In genomic region chr11:96393753-96394348, GRCh38 we compare ENCODE assay signal across 8 cellular contexts. TPM values are rescaled to one million over a fixed set of nuclear protein-coding genes. Genes with fewer than 3 reads are reported as not detected.
DNase-seq lines count a peak whose midpoint lies in the region; ATAC-seq and TF ChIP-seq lines count a peak whose summit lies in the region.

No MANE protein-coding gene starts in this region.

- no peaks in the 10 kb centered on the region for H4K20me1 ChIP-seq in SK-N-SH (ENCODE audit: insufficient read depth)

- peak overlapping the region; percentile 12; the same call in 1 of the 2 replicates for H3K4me2 ChIP-seq in SK-N-SH

- WGBS in SK-N-SH (ENCODE audit: low lambda C conversion rate), result 0% methylated on average over 1 of the region's 1 CpG

- CTCF ChIA-PET in SK-N-SH (lab: Yijun Ruan, JAX) (interaction anchor here (0.6 to 2.9 kb wide), 24 partner anchors 9 to 1327 kb away, joined by 3 to 24 read pairs (median 4); partner anchors contain the start of genes MAML2 and SRSF8), activated B cell treated with CpG ODN at 0.5 μM for 24 hours (lab: Charles Lee) (interaction anchor here (0.6 to 4.7 kb wide), 34 partner anchors 8 to 569 kb away, joined by 3 to 72 read pairs (median 4); partner anchors contain the start of gene MAML2)

- no peak for TF ChIP-seq EP300 in SK-N-SH (IDR thresholded peaks at IDR 0.05; ENCODE audit: borderline replicate concordance in 1 of 2, low read depth in 1 of 2, low read length in 1 of 2)

- H3K9me3 ChIP-seq in SK-N-SH, result no peaks in the 10 kb centered on the region

- no peak overlapping the region for H3K9ac ChIP-seq in SK-N-SH

- H3K36me3 ChIP-seq in SK-N-SH (replicated peaks in 1 of 2; ENCODE audit: control insufficient read depth in 1 of 2, insufficient read depth in 2 of 2, low read length in 1 of 2), result peaks cover 0 to 14% of the 10 kb centered on the region in 2 experiments

- H3K4me1 ChIP-seq in SK-N-SH (ENCODE audit: control insufficient read depth in 1 of 2, insufficient read depth in 2 of 2, low read depth in 1 of 2, low read length in 1 of 2), result peaks cover 11 to 14% of the 10 kb centered on the region in 2 experiments; a peak in 3 of 4 replicates

- H3K27me3 Mint-ChIP-seq in activated B cell treated with CpG ODN at 0.5 μM for 24 hours (peaks cover 2% of the 10 kb centered on the region), immature natural killer cell (ENCODE audit: low read depth in 3 of 3) (peaks cover 0 to 6% (median 0%) of the 10 kb centered on the region in 3 donors), type B pancreatic cell (no peaks in the 10 kb centered on the region)

- TF ChIP-seq RAD21 in SK-N-SH (IDR thresholded peaks at IDR 0.05; ENCODE audit: low read length), result peak; percentile 72

- H3K4me1 Mint-ChIP-seq in activated B cell treated with CpG ODN at 0.5 μM for 24 hours (peaks cover 17% of the 10 kb centered on the region), immature natural killer cell (peaks cover 21 to 30% of the 10 kb centered on the region in 2 donors), type B pancreatic cell (ENCODE audit: unreplicated experiment) (peaks cover 17% of the 10 kb centered on the region)

- H3K4me3 Mint-ChIP-seq in activated B cell treated with CpG ODN at 0.5 μM for 24 hours (no peak overlapping the region), immature natural killer cell (no peak overlapping the region), type B pancreatic cell (no peak overlapping the region)

- H3K4me3 ChIP-seq in SK-N-SH (ENCODE audit: low read depth in 2 of 2, low read length in 1 of 2), result peak overlapping the region in 1 of 2 experiments; percentile 25; a peak in 1 of 4 replicates

- H3K27ac ChIP-seq in SK-N-SH (ENCODE audit: low read depth in 2 of 2, low read length in 1 of 2), result peak overlapping the region; percentile 16 to 22; a peak in 3 of 4 replicates

- no peaks in the 10 kb centered on the region for H3K9me3 Mint-ChIP-seq in activated B cell treated with CpG ODN at 0.5 μM for 24 hours
- no peaks in the 10 kb centered on the region for H3K9me3 Mint-ChIP-seq in immature natural killer cell
- peaks cover 12% of the 10 kb centered on the region for H3K9me3 Mint-ChIP-seq in type B pancreatic cell

- H3K27ac Mint-ChIP-seq in activated B cell treated with CpG ODN at 0.5 μM for 24 hours (no peak overlapping the region), immature natural killer cell (no peak overlapping the region), type B pancreatic cell (no peak overlapping the region)

- H2AFZ ChIP-seq in SK-N-SH (ENCODE audit: low read depth), result no peak overlapping the region

- no peaks in the 10 kb centered on the region for H3K9me2 ChIP-seq in SK-N-SH

- ATAC-seq in SK-N-SH treated with all-trans-retinoic acid at 6 μM for 48 hours, result no peak
- ATAC-seq in activated B cell treated with CpG ODN at 0.5 μM for 24 hours (ENCODE audit: low read depth), result no peak
- ATAC-seq in HG03025 (IDR thresholded peaks at IDR 0.05; ENCODE audit: low FRiP score, unreplicated experiment), result no peak
- ATAC-seq in GM19463 (IDR thresholded peaks at IDR 0.05; ENCODE audit: unreplicated experiment), result no peak

- POLR2A ChIA-PET in SK-N-SH (lab: Yijun Ruan, JAX) (no interaction called here), activated B cell treated with CpG ODN at 0.5 μM for 24 hours (lab: Charles Lee) (no interaction called here)

- H3K36me3 Mint-ChIP-seq in activated B cell treated with CpG ODN at 0.5 μM for 24 hours (ENCODE audit: low read depth) (peaks cover 19% of the 10 kb centered on the region), immature natural killer cell (no peaks in the 10 kb centered on the region), type B pancreatic cell (peaks cover 22% of the 10 kb centered on the region)

- intact Hi-C loops in activated B cell treated with CpG ODN at 0.5 μM for 24 hours (cut with micrococcal nuclease), result loop anchor here (1.0 to 10.0 kb wide), 9 partner anchors 152 to 1899 kb away; partner anchors contain the start of genes ANKRD49, MRE11 and SRSF8

- peaks cover 57% of the 10 kb centered on the region for H3K79me2 ChIP-seq in SK-N-SH (ENCODE audit: insufficient read depth)

- DNase-seq in SK-N-SH (peak; percentile 45), M059J (ENCODE audit: low read depth) (peak; percentile 51), activated B cell treated with CpG ODN at 0.5 μM for 24 hours (no peak), immature natural killer cell (peak; percentile 26 to 45 (median 42)), type B pancreatic cell (ENCODE audit: extremely low spot score, unreplicated experiment) (no peak)

- peaks cover 22% of the 10 kb centered on the region for H3F3A ChIP-seq in SK-N-SH (replicated peaks; ENCODE audit: insufficient read depth)

- H3K27me3 ChIP-seq in SK-N-SH (ENCODE audit: insufficient read depth), result no peaks in the 10 kb centered on the region

- TF ChIP-seq CTCF in SK-N-SH (IDR thresholded peaks at IDR 0.05) (peak; percentile 81), activated B cell treated with CpG ODN at 0.5 μM for 24 hours (IDR thresholded peaks at IDR 0.05) (peak; percentile 89), type B pancreatic cell (conservative IDR thresholded peaks at IDR 0.05) (peak; percentile 86)

TF ChIP-seq in SK-N-SH, 30 proteins besides CTCF, POLR2A, EP300 and RAD21:
- TF ChIP-seq SMC3 (IDR thresholded peaks at IDR 0.05; ENCODE audit: low read depth, low read length) (peak; percentile 45), USF2 (IDR thresholded peaks at IDR 0.05; ENCODE audit: borderline replicate concordance, low read depth, low read length) (no peak), TEAD4 (IDR thresholded peaks at IDR 0.05; ENCODE audit: borderline replicate concordance, insufficient read depth) (no peak)
- TF ChIP-seq, protein P1, sequence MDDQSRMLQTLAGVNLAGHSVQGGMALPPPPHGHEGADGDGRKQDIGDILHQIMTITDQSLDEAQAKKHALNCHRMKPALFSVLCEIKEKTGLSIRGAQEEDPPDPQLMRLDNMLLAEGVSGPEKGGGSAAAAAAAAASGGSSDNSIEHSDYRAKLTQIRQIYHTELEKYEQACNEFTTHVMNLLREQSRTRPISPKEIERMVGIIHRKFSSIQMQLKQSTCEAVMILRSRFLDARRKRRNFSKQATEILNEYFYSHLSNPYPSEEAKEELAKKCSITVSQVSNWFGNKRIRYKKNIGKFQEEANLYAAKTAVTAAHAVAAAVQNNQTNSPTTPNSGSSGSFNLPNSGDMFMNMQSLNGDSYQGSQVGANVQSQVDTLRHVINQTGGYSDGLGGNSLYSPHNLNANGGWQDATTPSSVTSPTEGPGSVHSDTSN (IDR thresholded peaks at IDR 0.05), result peak; percentile 59; the same call in 1 of the 2 replicates
TF ChIP-seq in SK-N-SH: peak in this region for 2.

TF ChIP-seq in SK-N-SH treated with all-trans-retinoic acid at 6 μM for 48 hours, 23 proteins besides CTCF, POLR2A, EP300 and RAD21 (continues in another document):
- TF ChIP-seq GLIS3 (CRISPR knock-in tag; IDR thresholded peaks at IDR 0.05) (no peak), TOX (CRISPR knock-in tag; IDR thresholded peaks at IDR 0.05; ENCODE audit: borderline replicate concordance) (no peak)
- TF ChIP-seq, protein P2, sequence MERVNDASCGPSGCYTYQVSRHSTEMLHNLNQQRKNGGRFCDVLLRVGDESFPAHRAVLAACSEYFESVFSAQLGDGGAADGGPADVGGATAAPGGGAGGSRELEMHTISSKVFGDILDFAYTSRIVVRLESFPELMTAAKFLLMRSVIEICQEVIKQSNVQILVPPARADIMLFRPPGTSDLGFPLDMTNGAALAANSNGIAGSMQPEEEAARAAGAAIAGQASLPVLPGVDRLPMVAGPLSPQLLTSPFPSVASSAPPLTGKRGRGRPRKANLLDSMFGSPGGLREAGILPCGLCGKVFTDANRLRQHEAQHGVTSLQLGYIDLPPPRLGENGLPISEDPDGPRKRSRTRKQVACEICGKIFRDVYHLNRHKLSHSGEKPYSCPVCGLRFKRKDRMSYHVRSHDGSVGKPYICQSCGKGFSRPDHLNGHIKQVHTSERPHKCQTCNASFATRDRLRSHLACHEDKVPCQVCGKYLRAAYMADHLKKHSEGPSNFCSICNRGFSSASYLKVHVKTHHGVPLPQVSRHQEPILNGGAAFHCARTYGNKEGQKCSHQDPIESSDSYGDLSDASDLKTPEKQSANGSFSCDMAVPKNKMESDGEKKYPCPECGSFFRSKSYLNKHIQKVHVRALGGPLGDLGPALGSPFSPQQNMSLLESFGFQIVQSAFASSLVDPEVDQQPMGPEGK (CRISPR knock-in tag; IDR thresholded peaks at IDR 0.05; ENCODE audit: borderline replicate concordance), result no peak

RNA-seq across cellular contexts. Expression of gene JRKL, which starts 4.0 kb away (rescaled TPM):
- polyA plus RNA-seq in SK-N-SH (2012; rRNA removed) (3.8 and 5.3 TPM in 2 replicates), immature natural killer cell (1 to 10 TPM in 2 of 3 donors, not detected in 1; 1.2 to 2.7 TPM)
- polyA plus RNA-seq in SK-N-SH (2012; cell fraction: cytosol; rRNA removed), result 7.5 and 9.1 TPM in 2 replicates
- 0.83 and 3.0 TPM in 2 replicates for polyA plus RNA-seq in SK-N-SH (2012; cell fraction: nucleus; rRNA removed)
- total RNA-seq in M059J (2014; rRNA removed; shearing (Covaris generic)), result 6.9 and 7.9 TPM in 2 replicates
- total RNA-seq in activated B cell treated with CpG ODN at 0.5 μM for 24 hours (9.6 and 9.8 TPM in 2 replicates), type B pancreatic cell (ENCODE audit: low replicate concordance) (11.5 and 13.9 TPM in 2 replicates)

RNA-seq across cellular contexts. Expression of gene CCDC82, which starts 4.1 kb away (rescaled TPM):
- polyA plus RNA-seq in SK-N-SH (2012; rRNA removed) (8.7 and 12.8 TPM in 2 replicates), immature natural killer cell (10 to 100 TPM; 11.4 to 30.7 (median 20.9) TPM)
- 10.2 and 14.8 TPM in 2 replicates for polyA plus RNA-seq in SK-N-SH (2012; cell fraction: cytosol; rRNA removed)
- 10.8 and 29.1 TPM in 2 replicates for polyA plus RNA-seq in SK-N-SH (2012; cell fraction: nucleus; rRNA removed)
- 10.5 and 13.6 TPM in 2 replicates for total RNA-seq in M059J (2014; rRNA removed; shearing (Covaris generic))
- total RNA-seq in activated B cell treated with CpG ODN at 0.5 μM for 24 hours (22.6 and 33.8 TPM in 2 replicates), type B pancreatic cell (ENCODE audit: low replicate concordance) (15.2 and 21.7 TPM in 2 replicates)

RNA-seq across cellular contexts. Expression of gene MAML2, which starts 50.9 kb away (rescaled TPM):
- 20.1 and 24.5 TPM in 2 replicates for polyA plus RNA-seq in SK-N-SH (2012; rRNA removed)
- polyA plus RNA-seq in SK-N-SH (2012; cell fraction: cytosol; rRNA removed), result 16.5 and 20.7 TPM in 2 replicates
- polyA plus RNA-seq in SK-N-SH (2012; cell fraction: nucleus; rRNA removed), result 8.9 and 22.7 TPM in 2 replicates
- total RNA-seq in M059J (2014; rRNA removed; shearing (Covaris generic)), result 12.0 and 14.0 TPM in 2 replicates
- total RNA-seq in activated B cell treated with CpG ODN at 0.5 μM for 24 hours, result 20.9 and 24.8 TPM in 2 replicates
- polyA plus RNA-seq in immature natural killer cell, result 1 to 10 TPM in 2 of 3 donors, under 1 TPM in 1; 0.26 to 4.5 (median 1.1) TPM
- 20.8 and 33.6 TPM in 2 replicates for total RNA-seq in type B pancreatic cell (ENCODE audit: low replicate concordance)

Comparison
In these comparisons a context has a peak if more than half of its experiments do, and no peak if none do; other contexts are left out.
1. DNase-seq: peak in SK-N-SH (single experiment), M059J (single experiment) and immature natural killer cell (3 of 3); none in activated B cell treated with CpG ODN at 0.5 μM for 24 hours (single experiment) and type B pancreatic cell (single experiment).
2. Peak in every context shown above with its lines, with median percentiles within 50 percentile points of each other: CTCF ChIP-seq.